In the genomic region with DNA sequence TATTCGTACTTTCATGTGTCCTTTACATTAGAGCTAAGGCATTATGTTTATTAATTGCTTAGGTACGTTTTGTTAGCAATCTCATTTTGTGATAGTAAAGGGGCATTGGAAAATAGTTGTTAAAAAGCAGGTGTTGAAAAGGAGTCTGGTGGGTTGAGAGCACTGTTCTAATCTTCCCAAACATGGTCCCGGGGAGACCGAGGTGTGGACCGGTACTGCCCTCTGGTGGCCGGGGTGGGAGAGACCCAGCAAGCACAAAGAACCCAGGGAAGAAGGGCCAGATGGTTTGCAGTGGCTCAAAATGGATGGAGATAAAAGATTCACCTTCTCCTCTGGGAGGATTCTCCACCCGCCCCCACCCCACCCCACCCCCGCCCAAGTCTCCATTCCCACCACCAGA, we compare ENCODE assay signal across 8 cellular contexts. TPM values are rescaled to one million over a fixed set of nuclear protein-coding genes. Genes with fewer than 3 reads are reported as not detected.
DNase-seq lines count a peak whose midpoint lies in the region; ATAC-seq and TF ChIP-seq lines count a peak whose summit lies in the region.

No MANE protein-coding gene starts in this region.

- H3K9me3 Mint-ChIP-seq in CD4-positive, CD25-positive, alpha-beta regulatory T cell = peaks cover 0 to 1% (median 0%) of the 10 kb centered on the region in 7 donors
- H3K9me3 Mint-ChIP-seq in WTC11 = peaks cover 15% of the 10 kb centered on the region

- peak; percentile 88 for TF ChIP-seq CTCF in WTC11 (IDR thresholded peaks at IDR 0.05)
- TF ChIP-seq CTCF in kidney epithelial cell (IDR thresholded peaks at IDR 0.05; ENCODE audit: insufficient read depth, low read length, poor library complexity, severe bottlenecking) = peak; percentile 88

- H3K4me3 ChIP-seq in CD4-positive, CD25-positive, alpha-beta regulatory T cell (ENCODE audit: low read depth, low read length) = no peak overlapping the region
- no peak overlapping the region for H3K4me3 ChIP-seq in kidney epithelial cell (ENCODE audit: low read depth, low read length)

- peaks cover 27% of the 10 kb centered on the region for H3K36me3 ChIP-seq in CD4-positive, CD25-positive, alpha-beta regulatory T cell (ENCODE audit: control insufficient read depth, insufficient read depth, low read length)
- peaks cover 2% of the 10 kb centered on the region for H3K36me3 ChIP-seq in kidney epithelial cell (ENCODE audit: control insufficient read depth, insufficient read depth, low read length)

- POLR2A ChIA-PET in WTC11 (lab: Charles Lee) = interaction anchor here (1.0 kb wide), 1 partner anchor 37 kb away, joined by 3 read pairs; no protein-coding TSS in a partner anchor

- peaks cover 24% of the 10 kb centered on the region for H3K36me3 Mint-ChIP-seq in CD4-positive, CD25-positive, alpha-beta regulatory T cell
- H3K36me3 Mint-ChIP-seq in WTC11 = peaks cover 35% of the 10 kb centered on the region

- H3K4me1 ChIP-seq in CD4-positive, CD25-positive, alpha-beta regulatory T cell (ENCODE audit: control insufficient read depth, insufficient read depth, low read length, poor library complexity, severe bottlenecking) = no peaks in the 10 kb centered on the region

- CTCF ChIA-PET in WTC11 (lab: Charles Lee) = interaction anchor here (0.6 to 4.6 kb wide), 19 partner anchors 9 to 429 kb away, joined by 3 to 71 read pairs (median 5); partner anchors contain the start of gene IDNK

- peak; percentile 81 to 82 for ATAC-seq in CD4-positive, CD25-positive, alpha-beta regulatory T cell (ENCODE audit: low read depth in 2 of 2)
- ATAC-seq in GM21423 (IDR thresholded peaks at IDR 0.05; ENCODE audit: unreplicated experiment) (peak; percentile 67), WTC11 (peak; percentile 91), GM21381 (IDR thresholded peaks at IDR 0.05; ENCODE audit: unreplicated experiment) (no peak)

- peak overlapping the region in 1 of 4 donors; percentile 27 for H3K4me3 Mint-ChIP-seq in CD4-positive, CD25-positive, alpha-beta regulatory T cell
- no peak overlapping the region for H3K4me3 Mint-ChIP-seq in WTC11

- no peaks in the 10 kb centered on the region for H3K9me3 ChIP-seq in CD4-positive, CD25-positive, alpha-beta regulatory T cell (ENCODE audit: control insufficient read depth in 2 of 2, low read length in 2 of 2)

- H3K27me3 ChIP-seq in CD4-positive, CD25-positive, alpha-beta regulatory T cell (ENCODE audit: control insufficient read depth, insufficient read depth, low read length) = no peaks in the 10 kb centered on the region
- no peaks in the 10 kb centered on the region for H3K27me3 ChIP-seq in kidney epithelial cell (ENCODE audit: control insufficient read depth, insufficient read depth, low read length)

- no peak overlapping the region for H3K27ac ChIP-seq in CD4-positive, CD25-positive, alpha-beta regulatory T cell (ENCODE audit: insufficient read depth, low read length, poor library complexity, severe bottlenecking)

- no peaks in the 10 kb centered on the region for H3K27me3 Mint-ChIP-seq in CD4-positive, CD25-positive, alpha-beta regulatory T cell
- no peaks in the 10 kb centered on the region for H3K27me3 Mint-ChIP-seq in WTC11 (ENCODE audit: low read depth)

- peak; percentile 55 to 69 (median 65) for DNase-seq in CD4-positive, CD25-positive, alpha-beta regulatory T cell
- DNase-seq in MV-4-11 (lab: John Stamatoyannopoulos, UW) = peak; percentile 16
- peak; percentile 84 for DNase-seq in WTC11 (ENCODE audit: low spot score)
- DNase-seq in T47D (ENCODE audit: low read depth in 1 of 2, low spot score in 1 of 2) = peak; percentile 13 to 57
- no peak for DNase-seq in kidney epithelial cell (ENCODE audit: low read depth)
- DNase-seq in stimulated activated CD4-positive, alpha-beta T cell treated with anti-CD3 and anti-CD28 coated beads, Interleukin-4, amount 100 ng/mL, for 24 hours = peak; percentile 77

- in situ Hi-C loops in T47D (cut with HindIII; ENCODE audit: low pct_unique_long_range_greater_than_20kb, low sequenced_read_pairs) = no loop called here

- H3K27ac Mint-ChIP-seq in CD4-positive, CD25-positive, alpha-beta regulatory T cell = no peak overlapping the region
- H3K27ac Mint-ChIP-seq in WTC11 = no peak overlapping the region

- peaks cover 0 to 6% (median 3%) of the 10 kb centered on the region in 4 donors for H3K4me1 Mint-ChIP-seq in CD4-positive, CD25-positive, alpha-beta regulatory T cell
- peaks cover 14% of the 10 kb centered on the region for H3K4me1 Mint-ChIP-seq in WTC11

TF ChIP-seq in WTC11, 78 proteins besides CTCF, POLR2A, EP300 and RAD21 (continues in another document):
- TF ChIP-seq SP1 (CRISPR knock-in tag; conservative IDR thresholded peaks at IDR 0.05) = no peak
- no peak for TF ChIP-seq ZBTB21 (CRISPR knock-in tag; IDR thresholded peaks at IDR 0.05; ENCODE audit: borderline replicate concordance)
- TF ChIP-seq ZSCAN18 (CRISPR knock-in tag; IDR thresholded peaks at IDR 0.05) = no peak
- TF ChIP-seq FOXP1 (CRISPR knock-in tag; IDR thresholded peaks at IDR 0.05; ENCODE audit: borderline replicate concordance) = no peak
- TF ChIP-seq, protein P1, sequence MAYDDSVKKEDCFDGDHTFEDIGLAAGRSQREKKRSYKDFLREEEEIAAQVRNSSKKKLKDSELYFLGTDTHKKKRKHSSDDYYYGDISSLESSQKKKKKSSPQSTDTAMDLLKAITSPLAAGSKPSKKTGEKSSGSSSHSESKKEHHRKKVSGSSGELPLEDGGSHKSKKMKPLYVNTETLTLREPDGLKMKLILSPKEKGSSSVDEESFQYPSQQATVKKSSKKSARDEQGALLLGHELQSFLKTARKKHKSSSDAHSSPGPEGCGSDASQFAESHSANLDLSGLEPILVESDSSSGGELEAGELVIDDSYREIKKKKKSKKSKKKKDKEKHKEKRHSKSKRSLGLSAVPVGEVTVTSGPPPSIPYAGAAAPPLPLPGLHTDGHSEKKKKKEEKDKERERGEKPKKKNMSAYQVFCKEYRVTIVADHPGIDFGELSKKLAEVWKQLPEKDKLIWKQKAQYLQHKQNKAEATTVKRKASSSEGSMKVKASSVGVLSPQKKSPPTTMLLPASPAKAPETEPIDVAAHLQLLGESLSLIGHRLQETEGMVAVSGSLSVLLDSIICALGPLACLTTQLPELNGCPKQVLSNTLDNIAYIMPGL (CRISPR knock-in tag; IDR thresholded peaks at IDR 0.05) = no peak
- TF ChIP-seq ESRRA (CRISPR knock-in tag; IDR thresholded peaks at IDR 0.05; ENCODE audit: borderline replicate concordance) = no peak
- no peak for TF ChIP-seq MYBL2 (CRISPR knock-in tag; IDR thresholded peaks at IDR 0.05)
- TF ChIP-seq TEAD4 (CRISPR knock-in tag; IDR thresholded peaks at IDR 0.05) = no peak
- no peak for TF ChIP-seq ZNF232 (CRISPR knock-in tag; IDR thresholded peaks at IDR 0.05)
- TF ChIP-seq ZNF317 (CRISPR knock-in tag; IDR thresholded peaks at IDR 0.05; ENCODE audit: borderline replicate concordance, low read depth) = no peak
- TF ChIP-seq JAZF1 (CRISPR knock-in tag; IDR thresholded peaks at IDR 0.05) = no peak
- TF ChIP-seq ZBTB43 (CRISPR knock-in tag; IDR thresholded peaks at IDR 0.05) = no peak
- TF ChIP-seq ZNF138 (CRISPR knock-in tag; conservative IDR thresholded peaks at IDR 0.05) = no peak
- no peak for TF ChIP-seq TP53 (CRISPR knock-in tag; IDR thresholded peaks at IDR 0.05)
- TF ChIP-seq IRF1 (CRISPR knock-in tag; IDR thresholded peaks at IDR 0.05) = no peak
- no peak for TF ChIP-seq ZNF671 (CRISPR knock-in tag; IDR thresholded peaks at IDR 0.05)

RNA-seq across cellular contexts. Expression of gene IDNK, which starts 26.1 kb away (rescaled TPM):
- total RNA-seq in CD4-positive, CD25-positive, alpha-beta regulatory T cell = 9.1 TPM
- polyA plus RNA-seq in CD4-positive, CD25-positive, alpha-beta regulatory T cell = 10 to 100 TPM; 26.3 to 43.3 (median 29.7) TPM
- total RNA-seq in WTC11 (2021) (0.50 to 0.78 TPM (median 0.69 TPM) in 3 replicates), kidney epithelial cell (3.6 and 6.8 TPM in 2 replicates)

RNA-seq across cellular contexts. Expression of gene UBQLN1, which starts 58.7 kb away (rescaled TPM):
- 141 TPM for total RNA-seq in CD4-positive, CD25-positive, alpha-beta regulatory T cell
- polyA plus RNA-seq in CD4-positive, CD25-positive, alpha-beta regulatory T cell = 10 to 100 TPM; 70.0 to 85.6 (median 75.2) TPM
- total RNA-seq in WTC11 (2021) = 103 to 110 TPM (median 105 TPM) in 3 replicates
- 133 and 142 TPM in 2 replicates for total RNA-seq in kidney epithelial cell
